In genomic region chrX:16946361-16946964, GRCh38 we compare ENCODE assay signal across 8 cellular contexts. TPM values are rescaled to one million over a fixed set of nuclear protein-coding genes. Genes with fewer than 3 reads are reported as not detected.
DNase-seq lines count a peak whose midpoint lies in the region; ATAC-seq and TF ChIP-seq lines count a peak whose summit lies in the region.

REPS2 (plus strand) TSS chrX:16946658; CDS start chrX:16946862, 204 bp downstream.

- no peaks in the 10 kb centered on the region for H3K27me3 ChIP-seq in right atrium auricular region
- H3K27me3 ChIP-seq in prostate gland (replicated peaks; ENCODE audit: insufficient read depth) = no peaks in the 10 kb centered on the region
- H3K27me3 ChIP-seq in upper lobe of right lung = no peaks in the 10 kb centered on the region

- no peaks in the 10 kb centered on the region for H3K36me3 ChIP-seq in right atrium auricular region
- no peaks in the 10 kb centered on the region for H3K36me3 ChIP-seq in prostate gland
- H3K36me3 ChIP-seq in upper lobe of right lung = no peaks in the 10 kb centered on the region

- intact Hi-C loops in prostate gland (cut with DNase I) (loop anchor here (5.0 kb wide), 1 partner anchor 119 kb away; no protein-coding TSS in a partner anchor), upper lobe of right lung (cut with DNase I) (no loop called here)

- 0% methylated on average over 17 of the region's 71 CpGs for WGBS in prostate gland

- TF ChIP-seq CTCF in GM12864 (IDR thresholded peaks at IDR 0.05; ENCODE audit: low read depth, low read length, missing control alignments) = no peak
- TF ChIP-seq CTCF in right atrium auricular region (IDR thresholded peaks at IDR 0.05) = no peak
- TF ChIP-seq CTCF in prostate gland (IDR thresholded peaks at IDR 0.05) = no peak
- no peak for TF ChIP-seq CTCF in upper lobe of right lung (IDR thresholded peaks at IDR 0.05)

- H3K9me3 ChIP-seq in right atrium auricular region (peaks cover 0 to 11% of the 10 kb centered on the region in 2 donors), prostate gland (no peaks in the 10 kb centered on the region), upper lobe of right lung (no peaks in the 10 kb centered on the region)

- peak; percentile 8 for DNase-seq in GM12864 (ENCODE audit: low read depth)
- DNase-seq in NCI-H128 (lab: John Stamatoyannopoulos, UW; ENCODE audit: unreplicated experiment) = peak; percentile 65
- peak; percentile 49 to 84 (median 63) for DNase-seq in T-helper 2 cell
- DNase-seq in amygdala (lab: John Stamatoyannopoulos, UW) = peak; percentile 1 to 84 (median 62)
- peak; percentile 73 for DNase-seq in right atrium auricular region (ENCODE audit: low spot score)
- DNase-seq in prostate gland (ENCODE audit: low spot score) = peak; percentile 88
- peak; percentile 94 for DNase-seq in upper lobe of right lung

- H3K4me1 ChIP-seq in right atrium auricular region (no peaks in the 10 kb centered on the region), prostate gland (replicated peaks) (no peaks in the 10 kb centered on the region), upper lobe of right lung (no peaks in the 10 kb centered on the region)

- H3K4me3 ChIP-seq in GM12864 (ENCODE audit: low read depth, low read length) (peak within 1 kb of the TSS; percentile 51), right atrium auricular region (peak within 1 kb of the TSS; percentile 42 to 62), prostate gland (peak within 1 kb of the TSS; percentile 46 to 59), upper lobe of right lung (peak within 1 kb of the TSS; percentile 53)

- peak; percentile 99 for ATAC-seq in HG02642 (IDR thresholded peaks at IDR 0.05; ENCODE audit: poor library complexity, unreplicated experiment)
- peak; percentile 99 for ATAC-seq in upper lobe of right lung

- peak; percentile 43 for TF ChIP-seq POLR2A in prostate gland (IDR thresholded peaks at IDR 0.05)

- H3K27ac ChIP-seq in right atrium auricular region (peak within 1 kb of the TSS; percentile 31 to 55), prostate gland (peak within 1 kb of the TSS; percentile 54 to 57), upper lobe of right lung (no peak within 1 kb of the TSS)

RNA-seq across cellular contexts. Expression of gene REPS2, which starts in this region (rescaled TPM):
- total RNA-seq in right atrium auricular region (10 to 100 TPM in 1 of 2 donors, 1 to 10 TPM in 1; 6.2 to 14.1 TPM), prostate gland (10 to 100 TPM; 30.7 to 46.5 TPM), upper lobe of right lung (18.9 TPM)

Comparison
In these comparisons a context has a peak if more than half of its experiments do, and no peak if none do; other contexts are left out.
1. DNase-seq: peak in every context shown above with its lines; median percentile 94 in upper lobe of right lung; 88 in prostate gland; 73 in right atrium auricular region; 65 in NCI-H128; 63 in T-helper 2 cell; 62 in amygdala; 8 in GM12864.